In genomic region chr2:8657423-8658062, GRCh38 we compare ENCODE assay signal across 15 cellular contexts. TPM values are rescaled to one million over a fixed set of nuclear protein-coding genes. Genes with fewer than 3 reads are reported as not detected.
A peak's percentile ranks its signal among the peaks of the same experiment; 100 is the strongest.
DNase-seq lines count a peak whose midpoint lies in the region; ATAC-seq, FAIRE-seq and TF ChIP-seq lines count a peak whose summit lies in the region.
"Had no signal": no experiment of that assay in that cellular context is flagged by ENCODE, and none has a peak within 500 bp of the region (broad histone marks: within the 10 kb centered on the region; RNA-seq: fewer than 3 reads in every experiment).

No MANE protein-coding gene starts in this region.

- intact Hi-C loops in K562 (cut with micrococcal nuclease), result no loop called here
- intact Hi-C loops in colonic mucosa (cut with DNase I), result no loop called here

- H3K4me2 ChIP-seq in A549, result no peak overlapping the region
- no peak overlapping the region for H3K4me2 ChIP-seq in K562 (ENCODE audit: insufficient read depth, low read length)

- H3K9ac ChIP-seq in K562 (ENCODE audit: insufficient read depth in 1 of 2, low read depth in 2 of 2, low read length in 2 of 2) (no peak overlapping the region), colonic mucosa (ENCODE audit: low read depth in 2 of 2, low read length in 2 of 2) (no peak overlapping the region)

- no peak for TF ChIP-seq CTCF in A549 (IDR thresholded peaks at IDR 0.05)
- no peak for TF ChIP-seq CTCF in K562 (IDR thresholded peaks at IDR 0.05 in 2 of 3, conservative IDR thresholded peaks at IDR 0.05 in 1 of 3; ENCODE audit: insufficient read depth in 2 of 3, low read depth in 1 of 3, low read length in 3 of 3)
- TF ChIP-seq CTCF in colonic mucosa (IDR thresholded peaks at IDR 0.05), result no peak

- no peak overlapping the region for H3K4me3 ChIP-seq in A549
- H3K4me3 ChIP-seq in K562, result no peak overlapping the region
- H3K4me3 ChIP-seq in colonic mucosa, result no peak overlapping the region
- H3K4me3 ChIP-seq: heart right ventricle, SJCRH30 had no signal

- FAIRE-seq in A549 (lab: Jason Lieb, UNC) (no peak), K562 (lab: Jason Lieb, UNC) (no peak)

- H2AFZ ChIP-seq in K562 (ENCODE audit: low read depth, low read length), result no peak overlapping the region

- H4K20me1 ChIP-seq in K562 (replicated peaks; ENCODE audit: control insufficient read depth, insufficient read depth, low read length), result no peaks in the 10 kb centered on the region

- H3K36me3 ChIP-seq in K562 (ENCODE audit: control insufficient read depth, insufficient read depth, low read length) (no peaks in the 10 kb centered on the region), colonic mucosa (no peaks in the 10 kb centered on the region)
- H3K36me3 ChIP-seq: heart right ventricle, SJCRH30 had no signal

- H3K4me1 ChIP-seq in A549 (peaks cover 36% of the 10 kb centered on the region), K562 (replicated peaks in 1 of 2; ENCODE audit: control insufficient read depth in 2 of 2, insufficient read depth in 2 of 2, low read length in 2 of 2) (peaks cover 13 to 28% of the 10 kb centered on the region in 2 experiments), colonic mucosa (no peaks in the 10 kb centered on the region)

- H3K27ac ChIP-seq in A549 (peak overlapping the region; percentile 13 to 70; a peak in 5 of 6 replicates), K562 (ENCODE audit: extremely low read depth, low read depth, low read length) (no peak overlapping the region), colonic mucosa (no peak overlapping the region)
- H3K27ac ChIP-seq: epithelial cell of prostate, heart right ventricle, SJCRH30 had no signal

- H3K27me3 ChIP-seq in K562 (ENCODE audit: control insufficient read depth in 2 of 2, insufficient read depth in 2 of 2, low read length in 2 of 2) (peaks cover 0 to 6% of the 10 kb centered on the region in 2 experiments; a peak in 1 of 5 replicates), colonic mucosa (no peaks in the 10 kb centered on the region)
- H3K27me3 ChIP-seq: heart right ventricle had no signal

- H3K79me2 ChIP-seq in K562 (ENCODE audit: control insufficient read depth, insufficient read depth, low read length), result no peaks in the 10 kb centered on the region

- DNase-seq in A549 (ENCODE audit: low read depth in 1 of 2, low spot score in 1 of 2), result no peak
- no peak for DNase-seq in K562 (ENCODE audit: extremely low read depth in 1 of 4, low spot score in 3 of 4)
- DNase-seq in mucosa of gallbladder (ENCODE audit: low spot score), result no peak
- DNase-seq in colonic mucosa, result no peak
- no peak for DNase-seq in HT-29 (ENCODE audit: low spot score)
- DNase-seq: CD4-positive, CD25-positive, alpha-beta regulatory T cell; central memory CD4-positive, alpha-beta T cell; GF-D8; heart right ventricle; NCI-H1105 treated with DMSO at 0.1 percent for 48 hours; SJCRH30 had no signal

- TF ChIP-seq RAD21 in A549 (conservative IDR thresholded peaks at IDR 0.05 in 1 of 2, IDR thresholded peaks at IDR 0.05 in 1 of 2), result no peak
- no peak for TF ChIP-seq RAD21 in K562 (CRISPR knock-in tag; conservative IDR thresholded peaks at IDR 0.05 in 1 of 2, IDR thresholded peaks at IDR 0.05 in 1 of 2)

- CTCF ChIA-PET in A549 (lab: Yijun Ruan, JAX) (interaction anchor here (1.9 kb wide), 1 partner anchor 13 kb away, joined by 7 read pairs; no protein-coding TSS in a partner anchor), K562 (lab: Yijun Ruan, JAX; ENCODE audit: low intra/inter-chr PET ratio) (no interaction called here)

- TF ChIP-seq EP300 in A549 (IDR thresholded peaks at IDR 0.05), result no peak
- TF ChIP-seq EP300 in K562 (IDR thresholded peaks at IDR 0.05; ENCODE audit: low read length), result no peak

- no peak for ATAC-seq in A549
- ATAC-seq in GM18498 (IDR thresholded peaks at IDR 0.05; ENCODE audit: unreplicated experiment), result peak; percentile 83
- peak; percentile 60 for ATAC-seq in HG03442 (IDR thresholded peaks at IDR 0.05; ENCODE audit: unreplicated experiment)
- no peak for ATAC-seq in K562
- ATAC-seq in HG03565 (IDR thresholded peaks at IDR 0.05; ENCODE audit: unreplicated experiment), result no peak
- ATAC-seq: heart right ventricle had no signal

- TF ChIP-seq POLR2A in A549 (IDR thresholded peaks at IDR 0.05; ENCODE audit: low read length) (no peak), K562 (conservative IDR thresholded peaks at IDR 0.05) (no peak)

- no peaks in the 10 kb centered on the region for H3K9me1 ChIP-seq in K562 (ENCODE audit: control insufficient read depth, insufficient read depth, low read length)

- no peaks in the 10 kb centered on the region for H3K9me3 ChIP-seq in A549
- no peaks in the 10 kb centered on the region for H3K9me3 ChIP-seq in K562 (replicated peaks; ENCODE audit: control insufficient read depth, insufficient read depth, low read depth, low read length)
- no peaks in the 10 kb centered on the region for H3K9me3 ChIP-seq in colonic mucosa
- H3K9me3 ChIP-seq: heart right ventricle, SJCRH30 had no signal

- POLR2A ChIA-PET in A549 (lab: Yijun Ruan, JAX) (interaction anchor here (0.7 to 1.2 kb wide), 2 partner anchors 21 to 24 kb away, joined by 3 to 4 read pairs; partner anchors contain the start of gene ID2), K562 (lab: Yijun Ruan, JAX) (interaction anchor here (1.7 kb wide), 1 partner anchor 25 kb away, joined by 6 read pairs; the partner anchor contains the start of gene ID2)

- no TSS peak for BruUV-seq in K562 (replicated peaks; lab: Mats Ljungman, UMichigan)

- in situ Hi-C loops in K562 (cut with MboI), result no loop called here

- WGBS in A549 (ENCODE audit: missing lambda C conversion rate), result 87% methylated on average over 17 of the region's 17 CpGs
- 38% methylated on average over 17 of the region's 17 CpGs for WGBS in K562 (ENCODE audit: insufficient coverage, low coverage, missing lambda C conversion rate)

TF ChIP-seq in A549, 52 proteins besides CTCF, POLR2A, EP300 and RAD21 (continues in another document):
- TF ChIP-seq ZFP36 (IDR thresholded peaks at IDR 0.05; ENCODE audit: borderline replicate concordance, partially characterized antibody) (no peak), KDM5A (IDR thresholded peaks at IDR 0.05) (no peak), FOSB (CRISPR knock-in tag; IDR thresholded peaks at IDR 0.05) (no peak)

TF ChIP-seq in K562, 482 proteins besides CTCF, POLR2A, EP300 and RAD21:
- no peak for TF ChIP-seq ZNF436 (CRISPR knock-in tag; IDR thresholded peaks at IDR 0.05)
- TF ChIP-seq NFIC (IDR thresholded peaks at IDR 0.05), result peak; percentile 24; the same call in 1 of the 2 replicates
TF ChIP-seq in K562: peak in this region for 1.

RNA-seq across cellular contexts. Expression of gene ID2, which starts 24.3 kb away (rescaled TPM):
- polyA plus RNA-seq in A549 (2011; rRNA removed) (177 and 228 TPM in 2 replicates), A549 (2017; fragmentation: RNase III; extraction: RNeasy Plus Mini Kit Qiagen cat#74134 plus additional on column Dnase treatment) (87.8 to 221 TPM (median 181 TPM) in 3 replicates), K562 (2011; rRNA removed) (16.7 and 29.0 TPM in 2 replicates), K562 (2014; fragmentation: Illumina TruSeq; extraction: Trizol) (14.9 and 20.5 TPM in 2 replicates), K562 (2014; fragmentation: Nextera tagmentation; extraction: Ambion mirVana) (10 to 100 TPM; 17.4 to 23.1 TPM), K562 (2014; rRNA removed) (28.8 and 35.7 TPM in 2 replicates)
- 988 and 1,180 TPM in 2 replicates for polyA plus RNA-seq in A549 (2012; cell fraction: cytosol; rRNA removed)
- 636 and 701 TPM in 2 replicates for polyA plus RNA-seq in A549 (2012; cell fraction: nucleus; rRNA removed)
- 112 and 167 TPM in 2 replicates for polyA minus RNA-seq in A549 (2011; rRNA and poly(A)+ RNA removed)
- 13.4 and 28.3 TPM in 2 replicates for total RNA-seq in K562 (2011; cell fraction: chromatin; rRNA removed; ENCODE audit: low replicate concordance)
- total RNA-seq in K562 (2011; cell fraction: nucleolus; rRNA removed), result 27.2 and 33.5 TPM in 2 replicates
- total RNA-seq in K562 (2011; cell fraction: nucleoplasm; rRNA removed), result 24.2 and 26.6 TPM in 2 replicates
- total RNA-seq in K562 (2014; rRNA removed) (11.3 and 16.6 TPM in 2 replicates), K562 (2014; rRNA removed; fragmentation: Illumina TruSeq; extraction: Trizol) (9.3 and 11.0 TPM in 2 replicates), K562 (2015; rRNA removed; fragmentation: Illumina TruSeq; extraction: Trizol) (6.2 and 8.0 TPM in 2 replicates), K562 (2021) (8.3 and 11.1 TPM in 2 replicates), mucosa of gallbladder (208 TPM), colonic mucosa (100 to 1,000 TPM in 1 of 2 donors, 10 to 100 TPM in 1; 100.0 to 108 TPM)
- polyA plus RNA-seq in K562 (2011; cell fraction: cytosol; rRNA removed), result 22.2 and 66.4 TPM in 2 replicates
- polyA plus RNA-seq in K562 (2011; cell fraction: nucleus; rRNA removed), result 29.5 and 79.3 TPM in 2 replicates
- polyA plus RNA-seq in K562 (2012), result 20.6 and 22.3 TPM in 2 replicates
- 8.8 and 21.6 TPM in 2 replicates for polyA minus RNA-seq in K562 (2011; rRNA and poly(A)+ RNA removed)
- polyA minus RNA-seq in K562 (2011; cell fraction: cytosol; rRNA and poly(A)+ RNA removed), result 6.0 and 9.3 TPM in 2 replicates
- 38.2 and 39.5 TPM in 2 replicates for polyA minus RNA-seq in K562 (2011; cell fraction: nucleus; rRNA and poly(A)+ RNA removed)
- 152 and 161 TPM in 2 replicates for total RNA-seq in HT-29 (2014; rRNA removed; shearing (Covaris generic))

Comparison
In these comparisons a context has a peak if more than half of its experiments do, and no peak if none do; other contexts are left out.
1. ATAC-seq: peak in GM18498 (single experiment) and HG03442 (single experiment); none in A549 (0 of 2), K562 (single experiment) and HG03565 (single experiment).
2. H3K27ac ChIP-seq: peak in A549 (2 of 2); none in K562 (single experiment) and colonic mucosa (single experiment).